Comparison of ENCODE assay signal across 1 cellular context in the genomic region with DNA sequence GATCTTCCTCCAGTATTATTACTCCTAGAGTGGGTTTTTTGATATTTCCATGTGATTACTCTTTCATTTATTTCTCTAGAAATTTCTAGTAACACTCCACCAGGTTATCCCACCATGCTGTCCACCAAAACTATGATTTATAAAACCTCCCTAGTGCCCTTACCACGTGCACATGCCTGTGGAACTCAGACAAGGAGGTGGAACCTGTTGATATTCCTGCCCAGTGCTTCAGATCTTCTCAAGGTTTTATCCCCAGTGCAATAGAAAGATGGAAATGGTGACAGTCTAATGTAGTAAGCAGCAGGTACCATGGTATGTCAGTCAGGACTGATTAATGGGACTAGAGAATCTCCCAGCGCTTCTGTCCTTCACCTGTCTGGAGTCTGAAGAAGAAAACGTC.
TF ChIP-seq lines count a peak whose summit lies in the region.

No MANE protein-coding gene starts in this region.

TF ChIP-seq in HEK293, 187 proteins besides CTCF, POLR2A, EP300 and RAD21:
- TF ChIP-seq KLF8 (tag by site-specific recombination; IDR thresholded peaks at IDR 0.05) (no peak), SCRT2 (tag by site-specific recombination; IDR thresholded peaks at IDR 0.05) (peak; percentile 89), ZIC2 (tag by site-specific recombination; IDR thresholded peaks at IDR 0.05) (no peak), SCRT1 (tag by site-specific recombination; IDR thresholded peaks at IDR 0.05; ENCODE audit: borderline replicate concordance) (peak; percentile 90), HIC1 (tag by site-specific recombination; IDR thresholded peaks at IDR 0.05) (no peak)
